9 cellular contexts compared by ENCODE assay signal in the genomic region with DNA sequence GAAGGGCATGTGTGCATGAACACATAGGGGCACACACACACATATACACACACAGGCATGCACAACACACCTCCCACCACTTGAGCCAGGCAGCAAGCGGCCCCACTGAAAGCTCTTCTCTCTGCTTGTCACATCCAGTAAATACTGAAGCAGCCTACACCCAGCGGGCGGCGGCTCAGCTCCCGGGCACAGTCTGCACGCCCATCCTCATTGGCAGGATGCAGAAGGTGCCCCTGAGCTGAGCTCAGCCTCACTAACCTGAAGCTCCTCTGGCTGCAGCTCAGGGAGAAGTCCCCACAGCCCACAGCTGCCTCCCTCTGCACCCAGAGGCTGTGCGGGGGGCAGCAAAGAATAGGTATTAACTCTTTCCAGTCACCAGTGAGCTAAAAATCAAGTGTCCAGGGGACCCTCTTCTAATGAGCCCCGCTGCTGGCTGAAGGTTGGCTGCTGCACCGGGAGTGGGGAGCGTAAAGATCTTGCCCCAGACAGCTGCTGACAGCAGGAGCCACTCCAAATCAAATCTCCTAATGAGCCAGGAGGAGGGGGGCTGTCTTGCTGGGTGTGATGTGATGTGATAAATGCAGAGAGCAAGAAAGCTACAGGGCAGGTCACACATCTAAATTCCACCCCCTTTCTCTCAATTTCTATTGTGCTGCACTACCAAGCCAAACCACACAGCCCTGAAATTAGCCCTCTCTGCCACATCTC. TPM values are rescaled to one million over a fixed set of nuclear protein-coding genes. Genes with fewer than 3 reads are reported as not detected.
DNase-seq lines count a peak whose midpoint lies in the region; ATAC-seq and TF ChIP-seq lines count a peak whose summit lies in the region.
"Had no signal": no experiment of that assay in that cellular context is flagged by ENCODE, and none has a peak within 500 bp of the region (broad histone marks: within the 10 kb centered on the region; RNA-seq: fewer than 3 reads in every experiment).

No MANE protein-coding gene starts in this region.

- peaks cover 39% of the 10 kb centered on the region for H3K4me1 Mint-ChIP-seq in type B pancreatic cell (ENCODE audit: unreplicated experiment)

- H3K4me3 ChIP-seq in right cardiac atrium (ENCODE audit: low read length) (no peak overlapping the region), transverse colon (no peak overlapping the region)
- H3K4me3 ChIP-seq: testis had no signal

- intact Hi-C loops in right cardiac atrium (cut with DNase I) (loop anchor here in 1 of 4 donors (10.0 kb wide), 1 partner anchor 347 kb away; no protein-coding TSS in a partner anchor), Right ventricle myocardium superior (cut with DNase I) (no loop called here), transverse colon (cut with DNase I; ENCODE audit: low total_unique reads) (loop anchor here (10.0 kb wide), 1 partner anchor 93 kb away; no protein-coding TSS in a partner anchor)

- DNase-seq in right cardiac atrium = no peak
- no peak for DNase-seq in Right ventricle myocardium superior
- DNase-seq in NCI-H2227 treated with DMSO at 0.1 percent for 48 hours (lab: John Stamatoyannopoulos, UW) = peak; percentile 90
- DNase-seq in caudate nucleus (lab: John Stamatoyannopoulos, UW) = peak in 33 of 61 donors; percentile 5 to 80 (median 48)
- DNase-seq in type B pancreatic cell (ENCODE audit: extremely low spot score, unreplicated experiment) = no peak
- DNase-seq in Kasumi-1 (lab: John Stamatoyannopoulos, UW) = no peak
- no peak for DNase-seq in transverse colon
- DNase-seq: testis had no signal

- TF ChIP-seq POLR2A in transverse colon (IDR thresholded peaks at IDR 0.05) = no peak

- in situ Hi-C loops in transverse colon (cut with MboI; ENCODE audit: low pct_ligation_motif_present in 1 of 4, low pct_unique_long_range_greater_than_20kb in 1 of 4, low sequenced_read_pairs in 3 of 4) = no loop called here

- no peak overlapping the region for H3K27ac Mint-ChIP-seq in type B pancreatic cell

- no peaks in the 10 kb centered on the region for H3K9me3 Mint-ChIP-seq in type B pancreatic cell

- H3K4me1 ChIP-seq in right cardiac atrium (ENCODE audit: control insufficient read depth, insufficient read depth, low read length) (peaks cover 6% of the 10 kb centered on the region), transverse colon (peaks cover 0 to 8% (median 0%) of the 10 kb centered on the region in 4 donors)

- TF ChIP-seq CTCF in type B pancreatic cell (conservative IDR thresholded peaks at IDR 0.05) (no peak), transverse colon (IDR thresholded peaks at IDR 0.05) (no peak)

- H3K27me3 ChIP-seq in right cardiac atrium (ENCODE audit: control insufficient read depth, insufficient read depth) (no peaks in the 10 kb centered on the region), transverse colon (peaks cover 8% of the 10 kb centered on the region)
- H3K27me3 ChIP-seq: testis had no signal

- peaks cover 13% of the 10 kb centered on the region for H3K27me3 Mint-ChIP-seq in type B pancreatic cell

- no peaks in the 10 kb centered on the region for H3K36me3 Mint-ChIP-seq in type B pancreatic cell

- peak overlapping the region; percentile 43 for H3K4me3 Mint-ChIP-seq in type B pancreatic cell

- no peaks in the 10 kb centered on the region for H3K9me3 ChIP-seq in right cardiac atrium (ENCODE audit: control insufficient read depth, low read length)
- H3K9me3 ChIP-seq in transverse colon = no peaks in the 10 kb centered on the region
- H3K9me3 ChIP-seq: testis had no signal

- H3K27ac ChIP-seq in right cardiac atrium (ENCODE audit: low read length) (no peak overlapping the region), caudate nucleus (ENCODE audit: low read depth, low read length) (peak overlapping the region; percentile 56), transverse colon (no peak overlapping the region)
- H3K27ac ChIP-seq: testis had no signal

- TF ChIP-seq EP300 in transverse colon (IDR thresholded peaks at IDR 0.05; ENCODE audit: low read depth) = no peak

- H3K36me3 ChIP-seq in transverse colon = no peaks in the 10 kb centered on the region

- ATAC-seq in right cardiac atrium (peak; percentile 15 to 22), Right ventricle myocardium superior (ENCODE audit: poor library complexity) (no peak), HG03095 (IDR thresholded peaks at IDR 0.05; ENCODE audit: unreplicated experiment) (no peak)

- 51% methylated on average over 10 of the region's 10 CpGs for WGBS in right cardiac atrium
- WGBS in transverse colon (ENCODE audit: low coverage in 1 of 2), 2 donors = 49% methylated on average over 10 of the region's 10 CpGs; no CpG with 5 or more reads in 1 of the 2 donors

RNA-seq across cellular contexts. Expression of gene RGS8, which starts 12.5 kb away (rescaled TPM):
- total RNA-seq in right cardiac atrium (under 1 TPM in 1 of 4 donors, not detected in 3; 0.33 TPM), Right ventricle myocardium superior (not detected), type B pancreatic cell (ENCODE audit: low replicate concordance) (0.33 and 1.1 TPM in 2 replicates), transverse colon (1 to 10 TPM in 1 of 4 donors, not detected in 3; 2.2 TPM)
- 0.02 TPM for polyA plus RNA-seq in right cardiac atrium

Comparison
In these comparisons a context has a peak if more than half of its experiments do, and no peak if none do; other contexts are left out.
1. ATAC-seq: peak in right cardiac atrium (2 of 2); none in Right ventricle myocardium superior (single experiment) and HG03095 (single experiment).
2. DNase-seq: peak in NCI-H2227 treated with DMSO at 0.1 percent for 48 hours (single experiment) and caudate nucleus (33 of 61); none in right cardiac atrium (0 of 3), Right ventricle myocardium superior (single experiment), type B pancreatic cell (single experiment), Kasumi-1 (0 of 2) and transverse colon (single experiment).